In the genomic region with DNA sequence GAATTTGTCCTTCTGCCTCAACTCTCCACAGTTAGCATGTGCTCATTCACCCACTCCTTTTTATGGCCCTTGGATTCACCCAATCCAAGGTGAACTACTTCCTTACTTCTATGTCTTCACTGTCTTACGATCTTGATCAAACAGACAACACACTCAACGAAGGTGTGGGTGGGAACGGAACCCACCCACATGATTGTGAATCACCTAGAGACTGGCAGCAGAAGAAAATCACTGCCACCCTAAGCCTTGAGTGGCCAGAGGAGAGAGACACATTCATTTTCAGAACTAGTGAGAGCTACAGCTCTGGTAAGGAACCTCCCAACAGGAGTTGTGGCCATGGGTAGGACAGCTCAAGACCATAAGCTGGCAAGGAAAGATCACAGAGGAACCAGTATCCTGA, we compare ENCODE assay signal across 33 cellular contexts.
DNase-seq lines count a peak whose midpoint lies in the region; ATAC-seq lines count a peak whose summit lies in the region.
"Had no signal": no experiment of that assay in that cellular context is flagged by ENCODE, and none has a peak within 500 bp of the region (broad histone marks: within the 10 kb centered on the region; RNA-seq: fewer than 3 reads in every experiment).

No MANE protein-coding gene starts in this region.

- no peaks in the 10 kb centered on the region for H3K9me3 ChIP-seq in CD4-positive, CD25-positive, alpha-beta regulatory T cell (ENCODE audit: control insufficient read depth in 2 of 2, low read length in 2 of 2)
- H3K9me3 ChIP-seq in aorta (ENCODE audit: control insufficient read depth, low read length), result no peaks in the 10 kb centered on the region
- H3K9me3 ChIP-seq: heart right ventricle, ovary, suprapubic skin, upper lobe of right lung had no signal

- H3K27ac ChIP-seq in CD4-positive, CD25-positive, alpha-beta regulatory T cell (ENCODE audit: insufficient read depth, low read length, poor library complexity, severe bottlenecking), result peak overlapping the region; percentile 72
- H3K27ac ChIP-seq in aorta (ENCODE audit: low read depth in 1 of 2, low read length in 2 of 2), result no peak overlapping the region
- H3K27ac ChIP-seq: brain microvascular endothelial cell, dorsolateral prefrontal cortex, heart right ventricle, ovary, suprapubic skin, upper lobe of right lung had no signal

- H3K9me3 Mint-ChIP-seq in CD4-positive, CD25-positive, alpha-beta regulatory T cell, result peaks cover 0 to 8% (median 2%) of the 10 kb centered on the region in 7 donors
- H3K9me3 Mint-ChIP-seq: CD8-positive, alpha-beta memory T cell; neural crest cell; stimulated activated memory B cell treated with anti-CD40 and anti-IgM and Interleukin-4, amounts not matched to agents 10 μg/mL and 1 μg/mL and 100 μg/mL, for 72 hours had no signal

- H3K4me1 Mint-ChIP-seq in CD4-positive, CD25-positive, alpha-beta regulatory T cell, result peaks cover 60 to 93% (median 76%) of the 10 kb centered on the region in 4 donors
- H3K4me1 Mint-ChIP-seq: neural crest cell; stimulated activated memory B cell treated with anti-CD40 and anti-IgM and Interleukin-4, amounts not matched to agents 10 μg/mL and 1 μg/mL and 100 μg/mL, for 72 hours had no signal

- H3K4me1 ChIP-seq in CD4-positive, CD25-positive, alpha-beta regulatory T cell (ENCODE audit: control insufficient read depth, insufficient read depth, low read length, poor library complexity, severe bottlenecking), result peaks cover 56% of the 10 kb centered on the region
- peaks cover 4% of the 10 kb centered on the region in 2 donors for H3K4me1 ChIP-seq in aorta (ENCODE audit: control insufficient read depth in 1 of 2, insufficient read depth in 2 of 2, low read length in 2 of 2)
- H3K4me1 ChIP-seq: suprapubic skin, upper lobe of right lung had no signal

- H3K4me3 Mint-ChIP-seq in CD4-positive, CD25-positive, alpha-beta regulatory T cell, result peak overlapping the region; percentile 27 to 75 (median 60)
- H3K4me3 Mint-ChIP-seq: CD8-positive, alpha-beta memory T cell; neural crest cell; stimulated activated memory B cell treated with anti-CD40 and anti-IgM and Interleukin-4, amounts not matched to agents 10 μg/mL and 1 μg/mL and 100 μg/mL, for 72 hours had no signal

- H3K4me3 ChIP-seq in CD4-positive, CD25-positive, alpha-beta regulatory T cell (ENCODE audit: low read depth, low read length), result peak overlapping the region; percentile 62
- no peak overlapping the region for H3K4me3 ChIP-seq in aorta (ENCODE audit: low read length in 2 of 2)
- H3K4me3 ChIP-seq: dorsolateral prefrontal cortex, heart right ventricle, ovary, suprapubic skin, upper lobe of right lung had no signal

- peak; percentile 14 to 19 for ATAC-seq in CD4-positive, CD25-positive, alpha-beta regulatory T cell (ENCODE audit: low read depth in 2 of 2)
- ATAC-seq in aorta (ENCODE audit: low FRiP score), result no peak
- ATAC-seq: HCT116; heart right ventricle; HepG2; left ventricle myocardium superior; stimulated activated memory B cell treated with anti-CD40 and anti-IgM and Interleukin-4, amounts not matched to agents 10 μg/mL and 1 μg/mL and 100 μg/mL, for 72 hours; upper lobe of right lung had no signal

- 97% methylated on average over 3 of the region's 3 CpGs for WGBS in aorta, 2 donors

- no peaks in the 10 kb centered on the region for H3K27me3 ChIP-seq in CD4-positive, CD25-positive, alpha-beta regulatory T cell (ENCODE audit: control insufficient read depth, insufficient read depth, low read length)
- H3K27me3 ChIP-seq in aorta (ENCODE audit: control insufficient read depth in 1 of 2, insufficient read depth in 2 of 2, low read length in 1 of 2), result no peaks in the 10 kb centered on the region
- H3K27me3 ChIP-seq: brain microvascular endothelial cell, dorsolateral prefrontal cortex, heart right ventricle, ovary, suprapubic skin, upper lobe of right lung had no signal

- DNase-seq in activated CD4-positive, alpha-beta T cell treated with anti-CD3 and anti-CD28 coated beads for 4 hours, result peak; percentile 44 to 47
- DNase-seq in activated CD4-positive, alpha-beta T cell treated with anti-CD3 and anti-CD28 coated beads for 1 hour, result no peak
- peak in 1 of 3 donors; percentile 12 for DNase-seq in CD4-positive, CD25-positive, alpha-beta regulatory T cell
- peak; percentile 26 to 42 for DNase-seq in activated CD4-positive, alpha-beta T cell treated with anti-CD3 and anti-CD28 coated beads, Interleukin-2, amount 50 U/mL, for 4 hours
- DNase-seq in stimulated activated CD4-positive, alpha-beta T cell treated with anti-CD3 and anti-CD28 coated beads, Interleukin-2, amount 100 ng/mL, for 4 hours (ENCODE audit: low read depth), result peak; percentile 44
- DNase-seq in aorta, result no peak
- DNase-seq in pons (ENCODE audit: low spot score), result no peak
- DNase-seq in NCI-H1417 (lab: John Stamatoyannopoulos, UW), result no peak
- DNase-seq: activated CD4-positive, CD25-positive, alpha-beta regulatory T cell treated with anti-CD3 and anti-CD28 coated beads, Interleukin-2, amount 50 U/mL, for 72 hours; activated CD8-positive, alpha-beta memory T cell treated with anti-CD3 and anti-CD28 coated beads, Interleukin-2, amount 50 U/mL, for 4 hours; activated effector memory CD4-positive, alpha-beta T cell treated with anti-CD3 and anti-CD28 coated beads, Interleukin-2, amount 50 U/mL, for 16 hours; AML-193; amniotic stem cell; brain microvascular endothelial cell; CD8-positive, alpha-beta memory T cell; dorsolateral prefrontal cortex; heart right ventricle; Karpas-422; kidney; left ventricle myocardium superior; mesendoderm; NCI-H1417 treated with DMSO at 0.1 percent for 48 hours; NCI-H2029 treated with DMSO at 0.1 percent for 48 hours; NCI-H524 treated with DMSO at 0.1 percent for 48 hours; ovary; retina; T-helper 1 cell; upper lobe of right lung had no signal

- H3K27ac Mint-ChIP-seq in CD4-positive, CD25-positive, alpha-beta regulatory T cell, result peak overlapping the region; percentile 93 to 100 (median 93)
- H3K27ac Mint-ChIP-seq: CD8-positive, alpha-beta memory T cell; stimulated activated memory B cell treated with anti-CD40 and anti-IgM and Interleukin-4, amounts not matched to agents 10 μg/mL and 1 μg/mL and 100 μg/mL, for 72 hours had no signal

- intact Hi-C loops in aorta (cut with DNase I), result no loop called here

- peaks cover 2% of the 10 kb centered on the region for H3K36me3 ChIP-seq in CD4-positive, CD25-positive, alpha-beta regulatory T cell (ENCODE audit: control insufficient read depth, insufficient read depth, low read length)
- no peaks in the 10 kb centered on the region for H3K36me3 ChIP-seq in aorta (ENCODE audit: control insufficient read depth in 1 of 2, insufficient read depth in 2 of 2, low read length in 1 of 2)
- H3K36me3 ChIP-seq: brain microvascular endothelial cell, heart right ventricle, ovary, suprapubic skin, upper lobe of right lung had no signal

- H3K27me3 Mint-ChIP-seq in CD4-positive, CD25-positive, alpha-beta regulatory T cell, result no peaks in the 10 kb centered on the region

- H3K36me3 Mint-ChIP-seq in CD4-positive, CD25-positive, alpha-beta regulatory T cell, result peaks cover 23% of the 10 kb centered on the region
- H3K36me3 Mint-ChIP-seq: stimulated activated memory B cell treated with anti-CD40 and anti-IgM and Interleukin-4, amounts not matched to agents 10 μg/mL and 1 μg/mL and 100 μg/mL, for 72 hours had no signal

Comparison
In these comparisons a context has a peak if more than half of its experiments do, and no peak if none do; other contexts are left out.
1. DNase-seq: peak in activated CD4-positive, alpha-beta T cell treated with anti-CD3 and anti-CD28 coated beads for 4 hours (2 of 2), activated CD4-positive, alpha-beta T cell treated with anti-CD3 and anti-CD28 coated beads, Interleukin-2, amount 50 U/mL, for 4 hours (2 of 2) and stimulated activated CD4-positive, alpha-beta T cell treated with anti-CD3 and anti-CD28 coated beads, Interleukin-2, amount 100 ng/mL, for 4 hours (single experiment); none in activated CD4-positive, alpha-beta T cell treated with anti-CD3 and anti-CD28 coated beads for 1 hour (single experiment), aorta (0 of 2), pons (single experiment) and NCI-H1417 (0 of 3).